In the genomic region with DNA sequence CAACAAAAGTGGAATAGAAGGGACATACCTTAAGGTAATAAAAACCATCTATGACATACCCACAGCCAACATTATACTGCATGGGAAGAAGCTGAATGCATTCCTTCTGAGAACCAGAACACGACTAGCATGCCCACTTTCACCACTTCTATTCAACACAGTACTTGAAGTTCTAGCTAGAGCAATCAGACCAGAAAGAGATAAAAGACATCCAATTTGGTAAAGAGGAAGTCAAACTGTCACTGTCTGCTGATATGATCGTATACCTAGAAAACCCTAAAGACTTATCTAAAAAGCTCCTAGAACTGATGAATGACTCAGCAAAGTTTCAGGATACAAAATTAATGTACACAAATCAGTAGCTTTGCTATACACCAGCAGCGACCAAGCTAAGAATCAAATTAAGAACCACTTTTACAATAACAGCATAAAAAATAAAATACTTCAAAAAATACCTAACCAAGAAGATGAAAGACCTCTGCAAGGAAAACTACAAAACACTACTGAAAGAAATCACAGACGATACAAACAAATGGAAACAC, we compare ENCODE assay signal across 18 cellular contexts.
"Had no signal": no experiment of that assay in that cellular context is flagged by ENCODE, and none has a peak within 500 bp of the region (broad histone marks: within the 10 kb centered on the region; RNA-seq: fewer than 3 reads in every experiment).

No MANE protein-coding gene starts in this region.

- H3K36me3 ChIP-seq: cardiac muscle cell, gastrocnemius medialis, heart left ventricle, tibial artery had no signal

- H3K27me3 ChIP-seq: cardiac muscle cell, gastrocnemius medialis, heart left ventricle, tibial artery had no signal

- H3K27ac ChIP-seq: cardiac muscle cell, gastrocnemius medialis, heart left ventricle, skin epidermis, tibial artery had no signal

- H3K4me1 ChIP-seq: gastrocnemius medialis, heart left ventricle, tibial artery had no signal

- H3K4me3 ChIP-seq: cardiac muscle cell, gastrocnemius medialis, heart left ventricle, mucosa of descending colon, skin epidermis, tibial artery had no signal

- H3K9me3 ChIP-seq: gastrocnemius medialis, mucosa of descending colon, tibial artery had no signal

- ATAC-seq: activated CD4-positive, alpha-beta T cell treated with anti-CD3 and anti-CD28 coated beads for 36 hours; esophagus mucosa; gastrocnemius medialis; heart left ventricle; left ventricle myocardium superior; mucosa of descending colon; right cardiac atrium; stimulated activated naive CD8-positive, alpha-beta T cell treated with anti-CD3 and anti-CD28 coated beads, Interleukin-15, Interleukin-2, amounts not matched to agents 100 U/mL and 50 U/mL, for 24 hours; WTC11 had no signal

- DNase-seq: activated CD4-positive, alpha-beta T cell treated with anti-CD3 and anti-CD28 coated beads for 36 hours; activated CD4-positive, alpha-beta T cell treated with anti-CD3 and anti-CD28 coated beads, Interleukin-2, amount 50 U/mL, for 48 hours; activated T-cell treated with anti-CD3 and anti-CD28 coated beads for 4 hours; effector CD8-positive, alpha-beta T cell; gastrocnemius medialis; heart left ventricle; left ventricle myocardium superior; mesenchymal stem cell; mucosa of descending colon; naive B cell; right cardiac atrium; stimulated activated naive CD8-positive, alpha-beta T cell treated with anti-CD3 and anti-CD28 coated beads, Interleukin-15, Interleukin-2, amounts not matched to agents 100 U/mL and 50 U/mL, for 24 hours; substantia nigra; tibial artery had no signal
